In genomic region chr18:63157293-63158011, GRCh38 we compare ENCODE assay signal across 8 cellular contexts.
DNase-seq lines count a peak whose midpoint lies in the region; ATAC-seq lines count a peak whose summit lies in the region.

No MANE protein-coding gene starts in this region.

- H3K27ac ChIP-seq in trophoblast cell (ENCODE audit: low read depth, low read length) (no peak overlapping the region), neuronal stem cell (replicated peaks; ENCODE audit: low read length) (no peak overlapping the region)

- H3K4me2 ChIP-seq in trophoblast cell (ENCODE audit: low read length): no peak overlapping the region
- H3K4me2 ChIP-seq in neuronal stem cell (ENCODE audit: insufficient read depth, low read length, poor library complexity, severe bottlenecking): no peak overlapping the region

- no peak overlapping the region for H4K12ac ChIP-seq in trophoblast cell (ENCODE audit: low read depth, low read length)

- no peak overlapping the region for H2BK5ac ChIP-seq in trophoblast cell (ENCODE audit: low read depth, low read length, poor library complexity)
- H2BK5ac ChIP-seq in neuronal stem cell (ENCODE audit: low read length): no peak overlapping the region

- no peak overlapping the region for H2BK15ac ChIP-seq in neuronal stem cell (ENCODE audit: low read length)

- H3K4me3 ChIP-seq in trophoblast cell (ENCODE audit: low read depth, low read length) (no peak overlapping the region), neuronal stem cell (ENCODE audit: low read length in 2 of 2) (no peak overlapping the region)

- H3K27me3 ChIP-seq in trophoblast cell (ENCODE audit: insufficient read depth, low read length) (no peaks in the 10 kb centered on the region), neuronal stem cell (ENCODE audit: control insufficient read depth in 3 of 3, insufficient read depth in 3 of 3, low read depth in 1 of 3, low read length in 3 of 3) (no peaks in the 10 kb centered on the region)

- H3K9me3 Mint-ChIP-seq in activated T-cell treated with anti-CD3 and anti-CD28 coated beads, Interleukin-2, amount 50 U/mL, for 72 hours: no peaks in the 10 kb centered on the region

- H3K79me1 ChIP-seq in trophoblast cell (ENCODE audit: low read length) (peaks cover 4% of the 10 kb centered on the region), neuronal stem cell (ENCODE audit: low read depth, low read length) (no peaks in the 10 kb centered on the region)

- H3K36me3 ChIP-seq in trophoblast cell (ENCODE audit: control insufficient read depth in 1 of 2, insufficient read depth in 2 of 2, low read length in 2 of 2) (no peaks in the 10 kb centered on the region), neuronal stem cell (replicated peaks in 1 of 2; ENCODE audit: control insufficient read depth in 2 of 2, insufficient read depth in 2 of 2, low read length in 2 of 2) (no peaks in the 10 kb centered on the region)

- H3K18ac ChIP-seq in trophoblast cell (ENCODE audit: low read length) (no peak overlapping the region), neuronal stem cell (ENCODE audit: low read length) (no peak overlapping the region)

- no peak overlapping the region for H2BK120ac ChIP-seq in trophoblast cell (ENCODE audit: insufficient read depth, low read length, poor library complexity)
- H2BK120ac ChIP-seq in neuronal stem cell (ENCODE audit: low read depth, low read length): no peak overlapping the region

- H3K9ac ChIP-seq in trophoblast cell (ENCODE audit: low read length): no peak overlapping the region
- no peak overlapping the region for H3K9ac ChIP-seq in neuronal stem cell (ENCODE audit: low read depth, low read length, poor library complexity)

- no peak overlapping the region for H3K23ac ChIP-seq in trophoblast cell (ENCODE audit: low read length)
- no peak overlapping the region for H3K23ac ChIP-seq in neuronal stem cell (ENCODE audit: low read depth, low read length, poor library complexity)

- H2BK12ac ChIP-seq in trophoblast cell (ENCODE audit: low read length): no peak overlapping the region
- no peak overlapping the region for H2BK12ac ChIP-seq in neuronal stem cell (ENCODE audit: low read length)

- H3K9me3 ChIP-seq in trophoblast cell (ENCODE audit: insufficient read depth, low read depth, low read length) (no peaks in the 10 kb centered on the region), neuronal stem cell (replicated peaks in 1 of 2; ENCODE audit: control insufficient read depth in 2 of 2, insufficient read depth in 1 of 2, low read depth in 1 of 2, low read length in 2 of 2) (no peaks in the 10 kb centered on the region)

- H4K8ac ChIP-seq in trophoblast cell (ENCODE audit: low read depth, low read length) (no peak overlapping the region), neuronal stem cell (ENCODE audit: low read depth, low read length) (no peak overlapping the region)

- DNase-seq in NCI-H2081 (lab: John Stamatoyannopoulos, UW): peak; percentile 16 to 65
- no peak for DNase-seq in NCI-H2081 treated with DMSO at 0.1 percent for 48 hours (lab: John Stamatoyannopoulos, UW)
- no peak for DNase-seq in activated T-cell treated with anti-CD3 and anti-CD28 coated beads, Interleukin-2, amount 50 U/mL, for 72 hours
- DNase-seq in stimulated activated naive CD8-positive, alpha-beta T cell treated with anti-CD3 and anti-CD28 coated beads, Interleukin-15, Interleukin-2, amounts not matched to agents 100 U/mL and 50 U/mL, for 24 hours: peak; percentile 31
- no peak for DNase-seq in trophoblast cell
- DNase-seq in GM19238 (ENCODE audit: insufficient read length, low spot score): no peak
- no peak for DNase-seq in neuronal stem cell (ENCODE audit: low spot score)

- peaks cover 2 to 20% of the 10 kb centered on the region in 2 donors for H3K36me3 Mint-ChIP-seq in activated T-cell treated with anti-CD3 and anti-CD28 coated beads, Interleukin-2, amount 50 U/mL, for 72 hours (ENCODE audit: insufficient read depth in 2 of 2)

- H3K14ac ChIP-seq in trophoblast cell (ENCODE audit: low read length) (no peak overlapping the region), neuronal stem cell (ENCODE audit: low read length) (no peak overlapping the region)

- peaks cover 16 to 21% of the 10 kb centered on the region in 2 experiments for H3K4me1 ChIP-seq in trophoblast cell (ENCODE audit: control insufficient read depth in 1 of 2, insufficient read depth in 2 of 2, low read length in 2 of 2)
- peaks cover 2% of the 10 kb centered on the region in 2 donors for H3K4me1 ChIP-seq in neuronal stem cell (ENCODE audit: control insufficient read depth in 2 of 2, insufficient read depth in 1 of 2, low read depth in 1 of 2, low read length in 2 of 2)

- no peak overlapping the region for H2AFZ ChIP-seq in trophoblast cell (ENCODE audit: insufficient read depth, low read length, poor library complexity)
- H2AFZ ChIP-seq in neuronal stem cell (ENCODE audit: low read length): no peak overlapping the region

- no peaks in the 10 kb centered on the region for H3K79me2 ChIP-seq in trophoblast cell (ENCODE audit: control insufficient read depth, insufficient read depth, low read length, poor library complexity)

- no CpG with 5 or more reads among the region's 15 CpGs for WGBS in trophoblast cell (ENCODE audit: extremely low coverage, insufficient coverage, insufficient read length)
- WGBS in neuronal stem cell (ENCODE audit: extremely low coverage in 2 of 2, insufficient read length in 2 of 2, insufficient replicate concordance in 1 of 2), 2 donors: no CpG with 5 or more reads among the region's 15 CpGs

- H4K91ac ChIP-seq in trophoblast cell (ENCODE audit: low read depth, low read length): no peak overlapping the region
- no peak overlapping the region for H4K91ac ChIP-seq in neuronal stem cell (ENCODE audit: low read depth, low read length, poor library complexity)

- H3K4me1 Mint-ChIP-seq in activated T-cell treated with anti-CD3 and anti-CD28 coated beads, Interleukin-2, amount 50 U/mL, for 72 hours (ENCODE audit: low read depth): peaks cover 100% of the 10 kb centered on the region

- peak; percentile 19 for ATAC-seq in HG03280 (IDR thresholded peaks at IDR 0.05; ENCODE audit: unreplicated experiment)
- ATAC-seq in activated T-cell treated with anti-CD3 and anti-CD28 coated beads, Interleukin-2, amount 50 U/mL, for 72 hours (replicated peaks in 1 of 2): no peak
- no peak for ATAC-seq in stimulated activated naive CD8-positive, alpha-beta T cell treated with anti-CD3 and anti-CD28 coated beads, Interleukin-15, Interleukin-2, amounts not matched to agents 100 U/mL and 50 U/mL, for 24 hours

- H3K27me3 Mint-ChIP-seq in activated T-cell treated with anti-CD3 and anti-CD28 coated beads, Interleukin-2, amount 50 U/mL, for 72 hours (ENCODE audit: low read depth): no peaks in the 10 kb centered on the region

- peak overlapping the region; percentile 98 for H3K27ac Mint-ChIP-seq in activated T-cell treated with anti-CD3 and anti-CD28 coated beads, Interleukin-2, amount 50 U/mL, for 72 hours

- peak overlapping the region; percentile 70 to 96 for H3K4me3 Mint-ChIP-seq in activated T-cell treated with anti-CD3 and anti-CD28 coated beads, Interleukin-2, amount 50 U/mL, for 72 hours

- H2AK5ac ChIP-seq in trophoblast cell (ENCODE audit: low read length) (no peak overlapping the region), neuronal stem cell (ENCODE audit: low read depth, low read length) (no peak overlapping the region)

- H3K4ac ChIP-seq in trophoblast cell (ENCODE audit: low read depth, low read length) (no peak overlapping the region), neuronal stem cell (ENCODE audit: low read length) (no peak overlapping the region)

Comparison
In these comparisons a context has a peak if more than half of its experiments do, and no peak if none do; other contexts are left out.
1. DNase-seq: peak in NCI-H2081 (2 of 2) and stimulated activated naive CD8-positive, alpha-beta T cell treated with anti-CD3 and anti-CD28 coated beads, Interleukin-15, Interleukin-2, amounts not matched to agents 100 U/mL and 50 U/mL, for 24 hours (single experiment); none in NCI-H2081 treated with DMSO at 0.1 percent for 48 hours (single experiment), activated T-cell treated with anti-CD3 and anti-CD28 coated beads, Interleukin-2, amount 50 U/mL, for 72 hours (0 of 2), trophoblast cell (0 of 2), GM19238 (single experiment) and neuronal stem cell (single experiment).